Comparison of ENCODE assay signal across 26 cellular contexts in the genomic region with DNA sequence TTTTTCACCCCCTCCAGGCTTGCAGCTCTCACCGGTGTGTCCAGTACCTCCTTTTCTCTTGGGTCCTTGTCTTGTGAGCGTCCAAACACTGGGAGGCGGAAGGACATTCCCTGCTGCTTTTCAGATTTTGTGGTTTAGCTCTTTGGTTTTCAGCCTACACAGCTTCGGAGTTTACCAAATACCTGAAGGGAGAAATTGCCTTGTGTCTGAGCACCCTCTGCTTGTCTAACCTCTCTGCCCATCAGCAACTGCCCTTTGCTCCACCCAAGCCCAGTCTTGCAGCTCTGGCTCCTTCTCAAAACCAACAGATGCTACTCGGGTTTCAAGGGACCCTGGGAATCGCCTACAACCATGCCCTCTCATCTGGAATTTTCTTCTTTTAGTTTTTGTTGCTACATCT.
"Had no signal": no experiment of that assay in that cellular context is flagged by ENCODE, and none has a peak within 500 bp of the region (broad histone marks: within the 10 kb centered on the region; RNA-seq: fewer than 3 reads in every experiment).

No MANE protein-coding gene starts in this region.

- H3K36me3 ChIP-seq: brain microvascular endothelial cell, heart right ventricle, ovary, thoracic aorta, vagina had no signal

- ATAC-seq: esophagus mucosa; heart right ventricle; left ventricle myocardium superior; naive thymus-derived CD8-positive, alpha-beta T cell; psoas muscle; T-helper 17 cell had no signal

- H3K27ac Mint-ChIP-seq: activated CD4-positive, alpha-beta memory T cell treated with anti-CD3 and anti-CD28 coated beads, Interleukin-2, amount 10 ng/mL, durations not matched to agents 7 days and 5 days; activated CD4-positive, alpha-beta T cell treated with anti-CD3 and anti-CD28 coated beads, Interleukin-2, amount 10 ng/mL, durations not matched to agents 24 days and 14 days; activated naive CD4-positive, alpha-beta T cell treated with anti-CD3 and anti-CD28 coated beads, Interleukin-2, amount 10 ng/mL, durations not matched to agents 7 days and 5 days; activated naive CD8-positive, alpha-beta T cell treated with anti-CD3 and anti-CD28 coated beads, Interleukin-2, amount 10 ng/mL, durations not matched to agents 7 days and 5 days; activated T-cell treated with anti-CD3 and anti-CD28 coated beads, Interleukin-2, amount 50 U/mL, for 24 hours; endodermal cell; naive thymus-derived CD8-positive, alpha-beta T cell; T-helper 17 cell; type B pancreatic cell had no signal

- H3K27ac ChIP-seq: brain microvascular endothelial cell, heart right ventricle, ovary, psoas muscle, thoracic aorta, vagina had no signal

- H3K4me3 Mint-ChIP-seq: activated CD4-positive, alpha-beta memory T cell treated with anti-CD3 and anti-CD28 coated beads, Interleukin-2, amount 10 ng/mL, durations not matched to agents 7 days and 5 days; activated CD4-positive, alpha-beta T cell treated with anti-CD3 and anti-CD28 coated beads, Interleukin-2, amount 10 ng/mL, durations not matched to agents 24 days and 14 days; activated naive CD4-positive, alpha-beta T cell treated with anti-CD3 and anti-CD28 coated beads, Interleukin-2, amount 10 ng/mL, durations not matched to agents 7 days and 5 days; activated naive CD8-positive, alpha-beta T cell treated with anti-CD3 and anti-CD28 coated beads, Interleukin-2, amount 10 ng/mL, durations not matched to agents 7 days and 5 days; activated T-cell treated with anti-CD3 and anti-CD28 coated beads, Interleukin-2, amount 50 U/mL, for 24 hours; endodermal cell; naive thymus-derived CD8-positive, alpha-beta T cell; T-helper 17 cell; type B pancreatic cell had no signal

- H3K27me3 ChIP-seq: brain microvascular endothelial cell, heart right ventricle, ovary, vagina had no signal

- H3K36me3 Mint-ChIP-seq: activated naive CD4-positive, alpha-beta T cell treated with anti-CD3 and anti-CD28 coated beads, Interleukin-2, amount 10 ng/mL, durations not matched to agents 7 days and 5 days; activated naive CD8-positive, alpha-beta T cell treated with anti-CD3 and anti-CD28 coated beads, Interleukin-2, amount 10 ng/mL, durations not matched to agents 7 days and 5 days; type B pancreatic cell had no signal

- DNase-seq: activated CD4-positive, alpha-beta memory T cell treated with anti-CD3 and anti-CD28 coated beads, Interleukin-2, amount 10 ng/mL, durations not matched to agents 7 days and 5 days; activated CD4-positive, alpha-beta T cell treated with anti-CD3 and anti-CD28 coated beads, Interleukin-2, amount 10 ng/mL, durations not matched to agents 24 days and 14 days; activated CD4-positive, CD25-positive, alpha-beta regulatory T cell treated with anti-CD3 and anti-CD28 coated beads, Interleukin-2, amount 50 U/mL, for 72 hours; activated CD8-positive, alpha-beta memory T cell treated with anti-CD3 and anti-CD28 coated beads, Interleukin-2, amount 50 U/mL, for 48 hours; activated gamma-delta T cell; activated naive CD4-positive, alpha-beta T cell treated with anti-CD3 and anti-CD28 coated beads, Interleukin-2, amount 10 ng/mL, durations not matched to agents 7 days and 5 days; activated naive CD8-positive, alpha-beta T cell treated with anti-CD3 and anti-CD28 coated beads, Interleukin-2, amount 10 ng/mL, durations not matched to agents 7 days and 5 days; activated T-cell treated with anti-CD3 and anti-CD28 coated beads, Interleukin-2, amount 50 U/mL, for 24 hours; brain microvascular endothelial cell; endodermal cell; foreskin melanocyte; heart right ventricle; islet precursor cell; left ventricle myocardium superior; mammary epithelial cell; naive thymus-derived CD8-positive, alpha-beta T cell; ovary; psoas muscle; stimulated activated CD4-positive, alpha-beta T cell treated with anti-CD3 and anti-CD28 coated beads, Interleukin-2, amount 100 ng/mL, for 48 hours; stimulated activated naive CD4-positive, alpha-beta T cell treated with Interleukin-2 at 50 U/mL for 16 hours; T-helper 17 cell; T1000 had no signal

- H3K9me3 ChIP-seq: ovary had no signal

- H3K4me1 ChIP-seq: heart right ventricle, psoas muscle, vagina had no signal

- H3K4me1 Mint-ChIP-seq: activated CD4-positive, alpha-beta memory T cell treated with anti-CD3 and anti-CD28 coated beads, Interleukin-2, amount 10 ng/mL, durations not matched to agents 7 days and 5 days; activated CD4-positive, alpha-beta T cell treated with anti-CD3 and anti-CD28 coated beads, Interleukin-2, amount 10 ng/mL, durations not matched to agents 24 days and 14 days; activated naive CD4-positive, alpha-beta T cell treated with anti-CD3 and anti-CD28 coated beads, Interleukin-2, amount 10 ng/mL, durations not matched to agents 7 days and 5 days; activated naive CD8-positive, alpha-beta T cell treated with anti-CD3 and anti-CD28 coated beads, Interleukin-2, amount 10 ng/mL, durations not matched to agents 7 days and 5 days; endodermal cell; naive thymus-derived CD8-positive, alpha-beta T cell; T-helper 17 cell had no signal

- H3K27me3 Mint-ChIP-seq: activated CD4-positive, alpha-beta memory T cell treated with anti-CD3 and anti-CD28 coated beads, Interleukin-2, amount 10 ng/mL, durations not matched to agents 7 days and 5 days; activated CD4-positive, alpha-beta T cell treated with anti-CD3 and anti-CD28 coated beads, Interleukin-2, amount 10 ng/mL, durations not matched to agents 24 days and 14 days; activated naive CD8-positive, alpha-beta T cell treated with anti-CD3 and anti-CD28 coated beads, Interleukin-2, amount 10 ng/mL, durations not matched to agents 7 days and 5 days; activated T-cell treated with anti-CD3 and anti-CD28 coated beads, Interleukin-2, amount 50 U/mL, for 24 hours; naive thymus-derived CD8-positive, alpha-beta T cell; T-helper 17 cell had no signal

- H3K4me3 ChIP-seq: heart right ventricle, ovary, psoas muscle, thoracic aorta, vagina had no signal
